In the genomic region with DNA sequence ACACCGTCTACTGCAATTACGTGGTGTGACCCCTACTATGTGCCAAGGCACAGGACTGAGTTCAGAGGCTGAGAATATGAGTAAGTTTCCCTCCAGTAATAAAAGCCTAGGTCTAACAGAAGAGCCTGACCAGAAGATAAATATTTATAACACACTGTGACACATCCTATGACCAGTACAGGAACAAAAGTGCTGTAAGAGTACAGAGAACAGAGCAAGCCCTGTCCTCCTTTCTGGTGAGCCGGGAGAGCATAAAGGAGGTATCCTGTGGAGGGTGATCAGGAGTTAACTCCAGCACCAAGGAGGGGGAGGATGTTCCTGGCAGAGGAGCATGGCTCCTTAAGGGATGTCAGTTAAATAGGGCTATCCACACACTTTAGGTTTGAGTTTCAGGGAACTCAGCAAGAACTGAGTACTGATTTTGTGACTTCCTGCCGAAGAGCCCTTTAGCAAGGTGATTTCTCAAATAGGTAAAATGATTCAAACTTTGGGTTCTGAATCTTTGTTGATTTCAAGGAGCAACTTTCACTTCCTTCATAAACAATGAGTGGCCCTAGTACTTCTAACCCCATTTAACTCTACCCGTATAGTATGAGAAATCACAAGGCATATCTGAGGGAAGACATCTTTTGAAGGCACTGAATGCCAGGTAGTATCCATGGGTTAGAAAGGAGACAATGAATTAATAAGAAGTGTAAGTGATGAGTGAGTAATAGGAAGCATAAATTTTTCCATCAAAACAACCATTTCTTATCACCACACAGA, we compare ENCODE assay signal across 23 cellular contexts.
A peak's percentile ranks its signal among the peaks of the same experiment; 100 is the strongest.
DNase-seq lines count a peak whose midpoint lies in the region; TF ChIP-seq lines count a peak whose summit lies in the region.
"Had no signal": no experiment of that assay in that cellular context is flagged by ENCODE, and none has a peak within 500 bp of the region (broad histone marks: within the 10 kb centered on the region; RNA-seq: fewer than 3 reads in every experiment).

No MANE protein-coding gene starts in this region.

- no peaks in the 10 kb centered on the region for H3K27me3 ChIP-seq in muscle layer of colon (ENCODE audit: control insufficient read depth in 1 of 2, insufficient read depth in 2 of 2, low read length in 2 of 2)
- H3K27me3 ChIP-seq: cardiac muscle cell had no signal

- H3K36me3 ChIP-seq in muscle layer of colon (ENCODE audit: insufficient read depth, low read length), result no peaks in the 10 kb centered on the region
- H3K36me3 ChIP-seq: cardiac muscle cell, prostate gland had no signal

- peaks cover 10% of the 10 kb centered on the region for H3K9me3 ChIP-seq in muscle layer of colon (ENCODE audit: low read length)
- H3K9me3 ChIP-seq: prostate gland, SK-N-SH had no signal

- TF ChIP-seq CTCF in fibroblast of villous mesenchyme (IDR thresholded peaks at IDR 0.05; ENCODE audit: insufficient read depth, low read depth, low read length), result no peak

- peak overlapping the region; percentile 48 for H3K27ac ChIP-seq in muscle layer of colon (ENCODE audit: low read depth, low read length)
- H3K27ac ChIP-seq: A549, cardiac muscle cell, KMS-11, prostate gland had no signal

- H3K4me1 ChIP-seq in muscle layer of colon (ENCODE audit: insufficient read depth, low read length), result peaks cover 36% of the 10 kb centered on the region
- H3K4me1 ChIP-seq: prostate gland had no signal

- no peak overlapping the region for H3K9ac ChIP-seq in muscle layer of colon (ENCODE audit: low read length)
- H3K9ac ChIP-seq: KMS-11, SK-N-SH had no signal

- DNase-seq in EH (ENCODE audit: low read depth) (peak; percentile 3), RPMI7951 (ENCODE audit: low read depth) (peak; percentile 50), fibroblast of villous mesenchyme (ENCODE audit: low read depth) (peak; percentile 47), T-helper 2 cell (no peak), epidermal melanocyte (ENCODE audit: insufficient read length, low spot score) (no peak), NCI-H510A (lab: John Stamatoyannopoulos, UW) (no peak)
- DNase-seq in activated CD8-positive, alpha-beta memory T cell treated with anti-CD3 and anti-CD28 coated beads for 24 hours, result no peak
- DNase-seq: activated CD4-positive, alpha-beta T cell treated with anti-CD3 and anti-CD28 coated beads, Interleukin-2, amount 50 U/mL, for 1 hour; activated naive CD8-positive, alpha-beta T cell treated with anti-CD3 and anti-CD28 coated beads, Interleukin-2, amount 10 ng/mL, durations not matched to agents 7 days and 5 days; activated T-cell treated with anti-CD3 and anti-CD28 coated beads, Interleukin-2, amount 50 U/mL, for 24 hours; DMS79 treated with DMSO at 0.1 percent for 48 hours; effector CD4-positive, alpha-beta T cell; naive thymus-derived CD4-positive, alpha-beta T cell; NCI-H1417; NCI-H345; SK-N-SH; stimulated activated CD4-positive, alpha-beta T cell treated with anti-CD3 and anti-CD28 coated beads, Interleukin-12 subunit alpha, Interleukin-12 subunit beta, amount 100 ng/mL, for 4 hours; stimulated activated naive CD4-positive, alpha-beta T cell had no signal

- H3K4me3 ChIP-seq in fibroblast of villous mesenchyme (ENCODE audit: low read depth, low read length), result no peak overlapping the region
- no peak overlapping the region for H3K4me3 ChIP-seq in muscle layer of colon (ENCODE audit: low read depth in 1 of 2, low read length in 2 of 2)
- H3K4me3 ChIP-seq: A549, cardiac muscle cell, prostate gland had no signal

Comparison
In these comparisons a context has a peak if more than half of its experiments do, and no peak if none do; other contexts are left out.
1. DNase-seq: peak in EH (single experiment), RPMI7951 (single experiment) and fibroblast of villous mesenchyme (single experiment); none in activated CD8-positive, alpha-beta memory T cell treated with anti-CD3 and anti-CD28 coated beads for 24 hours (single experiment), T-helper 2 cell (0 of 5), epidermal melanocyte (single experiment) and NCI-H510A (single experiment).